ENCODE assay signal across 9 cellular contexts in genomic region chr10:70162157-70162891, GRCh38. TPM values are rescaled to one million over a fixed set of nuclear protein-coding genes. Genes with fewer than 3 reads are reported as not detected.
DNase-seq lines count a peak whose midpoint lies in the region; ATAC-seq and TF ChIP-seq lines count a peak whose summit lies in the region.
"Had no signal": no experiment of that assay in that cellular context is flagged by ENCODE, and none has a peak within 500 bp of the region (broad histone marks: within the 10 kb centered on the region; RNA-seq: fewer than 3 reads in every experiment).

No MANE protein-coding gene starts in this region.

- H3K27ac ChIP-seq in heart right ventricle: peak overlapping the region in 1 of 10 donors; percentile 4

- peak; percentile 31 for ATAC-seq in HG02884 (IDR thresholded peaks at IDR 0.05; ENCODE audit: unreplicated experiment)
- ATAC-seq in activated CD8-positive, alpha-beta T cell treated with anti-CD3 and anti-CD28 coated beads, Interleukin-2, amount 10 ng/mL, durations not matched to agents 7 days and 5 days: peak; percentile 65
- no peak for ATAC-seq in heart right ventricle

- H3K27me3 ChIP-seq in heart right ventricle: no peaks in the 10 kb centered on the region

- no peaks in the 10 kb centered on the region for H3K27me3 Mint-ChIP-seq in activated CD8-positive, alpha-beta T cell treated with anti-CD3 and anti-CD28 coated beads, Interleukin-2, amount 10 ng/mL, durations not matched to agents 7 days and 5 days (ENCODE audit: low read depth)
- no peaks in the 10 kb centered on the region for H3K27me3 Mint-ChIP-seq in osteocyte (ENCODE audit: unreplicated experiment)

- POLR2A ChIA-PET in activated CD8-positive, alpha-beta T cell treated with anti-CD3 and anti-CD28 coated beads, Interleukin-2, amount 10 ng/mL, durations not matched to agents 7 days and 5 days (lab: Charles Lee): interaction anchor here (1.1 to 1.3 kb wide), 3 partner anchors 8 to 16 kb away, joined by 3 to 6 read pairs (median 6); partner anchors contain the start of genes SAR1A and TYSND1

- H3K4me1 ChIP-seq in heart right ventricle: peaks cover 0 to 81% (median 56%) of the 10 kb centered on the region in 9 donors

- 83 to 96% methylated on average over 1 of the region's 2 CpGs for WGBS in heart right ventricle, 2 donors

- no peak overlapping the region for H3K4me3 ChIP-seq in heart right ventricle

- peaks cover 57% of the 10 kb centered on the region for H3K4me1 Mint-ChIP-seq in activated CD8-positive, alpha-beta T cell treated with anti-CD3 and anti-CD28 coated beads, Interleukin-2, amount 10 ng/mL, durations not matched to agents 7 days and 5 days (ENCODE audit: low read depth)
- peaks cover 36% of the 10 kb centered on the region for H3K4me1 Mint-ChIP-seq in osteocyte (ENCODE audit: unreplicated experiment)

- H3K36me3 ChIP-seq in heart right ventricle: peaks cover 0 to 82% (median 18%) of the 10 kb centered on the region in 9 donors

- DNase-seq in SIG-M5 treated with dmso at 0.1 percent for 504 hours (lab: John Stamatoyannopoulos, UW; ENCODE audit: unreplicated experiment): peak; percentile 49
- DNase-seq in SIG-M5 (lab: John Stamatoyannopoulos, UW): no peak
- no peak for DNase-seq in activated CD8-positive, alpha-beta T cell treated with anti-CD3 and anti-CD28 coated beads, Interleukin-2, amount 10 ng/mL, durations not matched to agents 7 days and 5 days
- DNase-seq in osteocyte (ENCODE audit: extremely low spot score, unreplicated experiment): no peak
- no peak for DNase-seq in heart right ventricle
- DNase-seq in NCI-H510A (lab: John Stamatoyannopoulos, UW): no peak
- DNase-seq in GM10266 (ENCODE audit: extremely low spot score): no peak
- DNase-seq: SK-N-SH had no signal

- no peaks in the 10 kb centered on the region for H3K9me3 ChIP-seq in heart right ventricle
- H3K9me3 ChIP-seq: SK-N-SH had no signal

- CTCF ChIA-PET in activated CD8-positive, alpha-beta T cell treated with anti-CD3 and anti-CD28 coated beads, Interleukin-2, amount 10 ng/mL, durations not matched to agents 7 days and 5 days (lab: Charles Lee): interaction anchor here (0.7 to 3.6 kb wide), 5 partner anchors 12 to 202 kb away, joined by 3 to 40 read pairs (median 5); partner anchors contain the start of gene TYSND1

- TF ChIP-seq CTCF in osteocyte (IDR thresholded peaks at IDR 0.05) (no peak), heart right ventricle (IDR thresholded peaks at IDR 0.05) (no peak), GM10266 (IDR thresholded peaks at IDR 0.05; ENCODE audit: control insufficient read depth, insufficient read depth, low read depth, missing control alignments) (no peak)

- peak overlapping the region; percentile 70 for H3K4me3 Mint-ChIP-seq in activated CD8-positive, alpha-beta T cell treated with anti-CD3 and anti-CD28 coated beads, Interleukin-2, amount 10 ng/mL, durations not matched to agents 7 days and 5 days
- H3K4me3 Mint-ChIP-seq in osteocyte (ENCODE audit: unreplicated experiment): no peak overlapping the region

- intact Hi-C loops in heart right ventricle (cut with DNase I): no loop called here

- H3K27ac Mint-ChIP-seq in activated CD8-positive, alpha-beta T cell treated with anti-CD3 and anti-CD28 coated beads, Interleukin-2, amount 10 ng/mL, durations not matched to agents 7 days and 5 days: peak overlapping the region; percentile 96
- peak overlapping the region; percentile 79 for H3K27ac Mint-ChIP-seq in osteocyte (ENCODE audit: unreplicated experiment)

- H3K9me3 Mint-ChIP-seq in activated CD8-positive, alpha-beta T cell treated with anti-CD3 and anti-CD28 coated beads, Interleukin-2, amount 10 ng/mL, durations not matched to agents 7 days and 5 days (ENCODE audit: insufficient read depth): no peaks in the 10 kb centered on the region
- no peaks in the 10 kb centered on the region for H3K9me3 Mint-ChIP-seq in osteocyte (ENCODE audit: unreplicated experiment)

- peaks cover 71% of the 10 kb centered on the region for H3K36me3 Mint-ChIP-seq in activated CD8-positive, alpha-beta T cell treated with anti-CD3 and anti-CD28 coated beads, Interleukin-2, amount 10 ng/mL, durations not matched to agents 7 days and 5 days (ENCODE audit: low read depth)
- H3K36me3 Mint-ChIP-seq in osteocyte (ENCODE audit: unreplicated experiment): peaks cover 36% of the 10 kb centered on the region

RNA-seq across cellular contexts. Expression of gene SAR1A, which starts 8.0 kb away (rescaled TPM):
- total RNA-seq in activated CD8-positive, alpha-beta T cell treated with anti-CD3 and anti-CD28 coated beads, Interleukin-2, amount 10 ng/mL, durations not matched to agents 7 days and 5 days: 100 to 1,000 TPM; 157 to 160 TPM
- total RNA-seq in osteocyte (143 and 168 TPM in 2 replicates), heart right ventricle (100 to 1,000 TPM in 4 of 10 donors, 10 to 100 TPM in 6; 67.5 to 118 (median 97.5) TPM)
- polyA plus RNA-seq in heart right ventricle: 10 to 100 TPM; 29.4 to 46.7 TPM

RNA-seq across cellular contexts. Expression of gene TYSND1, which starts 15.8 kb away (rescaled TPM):
- 10 to 100 TPM; 12.0 to 13.4 TPM for total RNA-seq in activated CD8-positive, alpha-beta T cell treated with anti-CD3 and anti-CD28 coated beads, Interleukin-2, amount 10 ng/mL, durations not matched to agents 7 days and 5 days
- total RNA-seq in osteocyte (13.8 and 15.6 TPM in 2 replicates), heart right ventricle (1 to 10 TPM; 3.5 to 6.5 (median 4.6) TPM)
- polyA plus RNA-seq in heart right ventricle: 1 to 10 TPM; 2.6 to 6.1 TPM

RNA-seq across cellular contexts. Expression of gene AIFM2, which starts 29.7 kb away (rescaled TPM):
- total RNA-seq in activated CD8-positive, alpha-beta T cell treated with anti-CD3 and anti-CD28 coated beads, Interleukin-2, amount 10 ng/mL, durations not matched to agents 7 days and 5 days: 1 to 10 TPM; 7.2 to 7.5 TPM
- total RNA-seq in osteocyte (11.7 and 12.1 TPM in 2 replicates), heart right ventricle (10 to 100 TPM; 14.1 to 22.9 (median 17.5) TPM)
- 10 to 100 TPM; 20.6 to 27.0 TPM for polyA plus RNA-seq in heart right ventricle

Comparison
In these comparisons a context has a peak if more than half of its experiments do, and no peak if none do; other contexts are left out.
1. ATAC-seq: peak in HG02884 (single experiment) and activated CD8-positive, alpha-beta T cell treated with anti-CD3 and anti-CD28 coated beads, Interleukin-2, amount 10 ng/mL, durations not matched to agents 7 days and 5 days (single experiment); none in heart right ventricle (0 of 8).